28 cellular contexts compared by ENCODE assay signal in the genomic region with DNA sequence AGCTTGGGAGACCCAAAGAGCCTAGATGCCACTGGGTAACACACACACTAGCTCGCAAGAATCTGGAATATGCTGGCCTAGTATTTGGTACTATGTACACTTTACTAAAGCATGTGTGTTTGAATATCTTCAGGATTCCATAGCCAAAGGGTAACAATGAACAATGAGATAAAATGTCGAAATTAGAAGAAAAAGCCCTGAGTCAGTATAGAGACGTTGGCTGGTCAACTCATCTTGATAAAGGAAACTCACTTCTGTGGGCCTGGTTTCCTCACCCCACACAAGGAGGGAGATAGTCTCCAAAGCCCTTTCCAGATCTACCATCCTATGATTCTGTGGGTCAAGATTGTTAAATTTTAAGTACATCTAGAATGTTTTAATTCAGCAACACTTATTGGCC. TPM values are rescaled to one million over a fixed set of nuclear protein-coding genes. Genes with fewer than 3 reads are reported as not detected.
"Had no signal": no experiment of that assay in that cellular context is flagged by ENCODE, and none has a peak within 500 bp of the region (broad histone marks: within the 10 kb centered on the region; RNA-seq: fewer than 3 reads in every experiment).

No MANE protein-coding gene starts in this region.

- H3K9me3 ChIP-seq: colonic mucosa, esophagus squamous epithelium, gastrocnemius medialis, lower lobe of right lung, prostate gland, sigmoid colon, stomach, transverse colon had no signal

- ATAC-seq: gastrocnemius medialis; left ventricle myocardium superior; lower lobe of right lung; naive thymus-derived CD8-positive, alpha-beta T cell; right cardiac atrium; stimulated activated effector memory CD8-positive, alpha-beta T cell treated with anti-CD3 and anti-CD28 coated beads, Interleukin-12 subunit alpha, Interleukin-12 subunit beta, amount 100 ng/mL, for 72 hours had no signal

- H3K4me3 ChIP-seq: colonic mucosa, esophagus squamous epithelium, gastrocnemius medialis, lower lobe of right lung, prostate gland, sigmoid colon, stomach, transverse colon had no signal

- H3K36me3 ChIP-seq: colonic mucosa, gastrocnemius medialis, lower lobe of right lung, prostate gland, sigmoid colon, transverse colon had no signal

- DNase-seq: cerebellar nuclear complex; colonic mucosa; effector memory CD4-positive, alpha-beta T cell; esophagus squamous epithelium; foreskin fibroblast; gastrocnemius medialis; head of caudate nucleus; left ventricle myocardium superior; lower lobe of right lung; naive thymus-derived CD8-positive, alpha-beta T cell; nephron progenitor cell; nucleus accumbens; right cardiac atrium; sigmoid colon; stimulated activated CD4-positive, alpha-beta T cell treated with anti-CD3 and anti-CD28 coated beads, Interleukin-2, amount 100 ng/mL, for 24 hours; stimulated activated CD4-positive, alpha-beta T cell treated with anti-CD3 and anti-CD28 coated beads, Interleukin-4, amount 100 ng/mL, for 24 hours; stimulated activated naive CD4-positive, alpha-beta T cell treated with Interleukin-2 at 50 U/mL for 16 hours; stomach; transverse colon had no signal

- H3K27ac ChIP-seq: colonic mucosa, esophagus squamous epithelium, gastrocnemius medialis, lower lobe of right lung, prostate gland, sigmoid colon, stomach, transverse colon had no signal

- H3K4me1 ChIP-seq: colonic mucosa, gastrocnemius medialis, prostate gland, sigmoid colon had no signal

- FAIRE-seq: endothelial cell of umbilical vein, keratinocyte had no signal

- H3K27me3 ChIP-seq: colonic mucosa, esophagus squamous epithelium, gastrocnemius medialis, sigmoid colon, stomach, transverse colon had no signal

RNA-seq across cellular contexts. Expression of a gene that starts 57.1 kb away (rescaled TPM):
- total RNA-seq: endothelial cell of umbilical vein, epithelial cell of proximal tubule, glomerular endothelial cell, myocyte, osteocyte, renal cortical epithelial cell had no signal
- polyA plus RNA-seq: endothelial cell of umbilical vein had no signal
